ENCODE assay signal across 19 cellular contexts in the genomic region with DNA sequence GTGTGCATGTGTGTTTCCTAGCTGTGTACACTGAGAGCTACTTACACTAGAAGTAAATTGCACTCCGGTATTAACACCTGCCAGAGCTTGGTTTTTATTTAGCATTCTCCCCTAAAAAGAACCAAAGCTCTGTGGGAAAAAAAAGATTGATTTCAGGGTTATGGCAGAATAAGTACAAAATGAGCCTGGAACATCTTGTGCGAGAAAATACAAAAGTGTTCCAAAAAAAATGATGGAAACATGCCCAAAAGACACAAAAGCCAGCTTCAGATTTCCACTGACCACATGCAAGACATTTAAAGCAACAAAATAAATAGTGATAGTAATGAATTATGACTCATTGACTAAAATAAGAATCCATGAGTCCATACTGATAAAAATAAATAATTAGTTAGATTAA.
"Had no signal": no experiment of that assay in that cellular context is flagged by ENCODE, and none has a peak within 500 bp of the region (broad histone marks: within the 10 kb centered on the region; RNA-seq: fewer than 3 reads in every experiment).

No MANE protein-coding gene starts in this region.

- H3K9me3 ChIP-seq: colonic mucosa, suprapubic skin had no signal

- H3K4me1 ChIP-seq: colonic mucosa, suprapubic skin had no signal

- DNase-seq: activated CD4-positive, alpha-beta T cell treated with anti-CD3 and anti-CD28 coated beads, Interleukin-2, amount 10 ng/mL, durations not matched to agents 24 days and 14 days; activated CD4-positive, CD25-positive, alpha-beta regulatory T cell; activated CD8-positive, alpha-beta T cell treated with anti-CD3 and anti-CD28 coated beads, Interleukin-2, amount 10 ng/mL, durations not matched to agents 7 days and 5 days; activated effector memory CD4-positive, alpha-beta T cell treated with Interleukin-2 at 50 U/mL for 16 hours; activated naive CD4-positive, alpha-beta T cell treated with anti-CD3 and anti-CD28 coated beads, Interleukin-2, amount 10 ng/mL, durations not matched to agents 7 days and 5 days; activated naive CD8-positive, alpha-beta T cell treated with anti-CD3 and anti-CD28 coated beads, Interleukin-2, amount 50 U/mL, for 24 hours; activated T-cell treated with anti-CD3 and anti-CD28 coated beads, Interleukin-2, amount 50 U/mL, for 4 hours; brain microvascular endothelial cell; central memory CD4-positive, alpha-beta T cell; colonic mucosa; erythroblast; heart right ventricle; kidney glomerular epithelial cell; mesendoderm; nucleus accumbens; posterior cingulate gyrus; T-cell had no signal

- H3K4me3 ChIP-seq: colonic mucosa, heart right ventricle, SK-N-MC, suprapubic skin had no signal

- H3K27me3 ChIP-seq: brain microvascular endothelial cell, colonic mucosa, heart right ventricle, suprapubic skin had no signal

- H3K27ac ChIP-seq: brain microvascular endothelial cell, colonic mucosa, heart right ventricle, SK-N-MC, suprapubic skin had no signal

- H3K36me3 ChIP-seq: brain microvascular endothelial cell, colonic mucosa, heart right ventricle, suprapubic skin had no signal
